ENCODE assay signal across 8 cellular contexts in genomic region chr19:1856698-1857603, GRCh38. TPM values are rescaled to one million over a fixed set of nuclear protein-coding genes. Genes with fewer than 3 reads are reported as not detected.
DNase-seq lines count a peak whose midpoint lies in the region; ATAC-seq, FAIRE-seq and TF ChIP-seq lines count a peak whose summit lies in the region.

No MANE protein-coding gene starts in this region.

- H3K23ac ChIP-seq in H1 (ENCODE audit: insufficient read length): no peak overlapping the region

- H3K18ac ChIP-seq in H1 (ENCODE audit: extremely low read depth, low read length): peak overlapping the region; percentile 78

- peak overlapping the region; percentile 67 to 95 for H3K4me2 ChIP-seq in H1 (ENCODE audit: insufficient read depth in 1 of 2, low read depth in 2 of 2, low read length in 2 of 2)

- peaks cover 0 to 10% (median 5%) of the 10 kb centered on the region in 4 experiments; a peak in 5 of 7 replicates for H3K27me3 ChIP-seq in H1 (replicated peaks in 1 of 4; ENCODE audit: control insufficient read depth in 3 of 4, extremely low read depth in 1 of 4, insufficient read depth in 3 of 4, low read length in 3 of 4)
- H3K27me3 ChIP-seq in lung (ENCODE audit: control insufficient read depth, insufficient read depth): no peaks in the 10 kb centered on the region

- H4K8ac ChIP-seq in H1 (ENCODE audit: extremely low read depth, insufficient read depth, low read length): peak overlapping the region; percentile 75

- FAIRE-seq in H1 (lab: Jason Lieb, UNC): no peak

- POLR2A ChIA-PET in H1 (lab: Charles Lee; ENCODE audit: partially characterized antibody): interaction anchor here (0.6 to 1.6 kb wide), 4 partner anchors 19 to 588 kb away, joined by 3 to 4 read pairs (median 4); partner anchors contain the start of gene CIRBP

- no peak overlapping the region for H2BK20ac ChIP-seq in H1 (ENCODE audit: low read length)

- H3K4ac ChIP-seq in H1 (replicated peaks; ENCODE audit: insufficient read length, low read depth, low read length): no peak overlapping the region

- peaks cover 42 to 49% of the 10 kb centered on the region in 2 experiments for H4K20me1 ChIP-seq in H1 (replicated peaks in 1 of 2; ENCODE audit: control insufficient read depth in 1 of 2, insufficient read depth in 2 of 2, low read length in 2 of 2)

- H2BK15ac ChIP-seq in H1 (ENCODE audit: low read length): peak overlapping the region; percentile 92; the same call in 1 of the 2 replicates

- TF ChIP-seq CTCF in H1 (IDR thresholded peaks at IDR 0.05; ENCODE audit: control extremely low read depth in 1 of 3, insufficient read depth in 1 of 3, low read depth in 1 of 3, low read length in 3 of 3): no peak
- TF ChIP-seq CTCF in lung (IDR thresholded peaks at IDR 0.05; ENCODE audit: control extremely low read depth, extremely low read depth): no peak

- WGBS in H1 (ENCODE audit: extremely low coverage in 1 of 2, insufficient coverage in 1 of 2, insufficient read length in 1 of 2, insufficient replicate concordance in 2 of 2, low coverage in 1 of 2, low lambda C conversion rate in 2 of 2, missing lambda C conversion rate in 1 of 2), 2 experiments: 7% methylated on average over 21 of the region's 73 CpGs; no CpG with 5 or more reads in 1 of the 2 experiments
- WGBS in lung, 2 donors: 1 to 4% methylated on average over 42 to 73 of the region's 73 CpGs

- 0 out of 2 replicates have a peak overlapping the region, but pooled peaks have one; percentile 50 for H2BK12ac ChIP-seq in H1 (ENCODE audit: low read depth, low read length)

- H4K5ac ChIP-seq in H1 (ENCODE audit: insufficient read length, low read depth, low read length): peak overlapping the region; percentile 20

- H3K56ac ChIP-seq in H1 (replicated peaks; ENCODE audit: insufficient read length, low read depth, low read length): no peak overlapping the region

- H3K4me1 ChIP-seq in ES-I3 (ENCODE audit: insufficient read depth, low read length): peaks cover 31% of the 10 kb centered on the region; the same call in 1 of the 2 replicates
- H3K4me1 ChIP-seq in H1 (replicated peaks in 1 of 4; ENCODE audit: control insufficient read depth in 3 of 4, insufficient read depth in 4 of 4, low read length in 3 of 4): peaks cover 0 to 74% (median 59%) of the 10 kb centered on the region in 4 experiments; a peak in 6 of 7 replicates
- H3K4me1 ChIP-seq in lung (ENCODE audit: control insufficient read depth in 2 of 2, insufficient read depth in 2 of 2, low read length in 2 of 2): peaks cover 5 to 57% of the 10 kb centered on the region in 2 donors

- H3K27ac ChIP-seq in H1 (ENCODE audit: low read depth, low read length) (no peak overlapping the region), lung (ENCODE audit: low read depth in 1 of 2, low read length in 1 of 2) (peak overlapping the region; percentile 73 to 94)

- peak overlapping the region; percentile 52 for H3K4me3 ChIP-seq in Jurkat, Clone E6-1 (ENCODE audit: low read length)
- H3K4me3 ChIP-seq in H1 (ENCODE audit: extremely low read depth in 1 of 4, insufficient read depth in 2 of 4, low read depth in 3 of 4, low read length in 4 of 4): peak overlapping the region; percentile 35 to 70 (median 42)
- peak overlapping the region; percentile 25 for H3K4me3 ChIP-seq in lung

- CTCF ChIA-PET in H1 (lab: Charles Lee; ENCODE audit: partially characterized antibody): interaction anchor here (0.6 to 2.5 kb wide), 15 partner anchors 7 to 617 kb away, joined by 3 to 18 read pairs (median 5); partner anchors contain the start of gene REXO1

- peaks cover 19% of the 10 kb centered on the region for H3K79me1 ChIP-seq in H1 (ENCODE audit: low read depth, low read length)

- DNase-seq in Jurkat, Clone E6-1 (ENCODE audit: low read depth, low spot score): no peak
- DNase-seq in activated CD4-positive, alpha-beta T cell treated with anti-CD3 and anti-CD28 coated beads for 4 hours: peak; percentile 63 to 72
- DNase-seq in H1 (ENCODE audit: low read depth in 1 of 2, low spot score in 2 of 2): peak in 1 of 2 experiments; percentile 76
- DNase-seq in lung (ENCODE audit: low spot score): peak; percentile 85
- DNase-seq in stimulated activated naive CD4-positive, alpha-beta T cell treated with Interleukin-2 at 50 U/mL for 16 hours (lab: John Stamatoyannopoulos, UW): peak; percentile 48

- no peak overlapping the region for H3K14ac ChIP-seq in H1 (ENCODE audit: insufficient read length)

- H3K79me2 ChIP-seq in H1 (ENCODE audit: control insufficient read depth in 1 of 2, insufficient read depth in 2 of 2, low read length in 2 of 2): peaks cover 13 to 68% of the 10 kb centered on the region in 2 experiments; a peak in 3 of 4 replicates

- TF ChIP-seq EP300 in H1 (IDR thresholded peaks at IDR 0.05; ENCODE audit: borderline replicate concordance in 1 of 2, low read depth in 2 of 2, low read length in 2 of 2): no peak

- ATAC-seq in lung (ENCODE audit: insufficient read depth, low FRiP score) (peak; percentile 38), GM18502 (IDR thresholded peaks at IDR 0.05; ENCODE audit: poor library complexity, unreplicated experiment) (no peak), GM21515 (IDR thresholded peaks at IDR 0.05; ENCODE audit: unreplicated experiment) (no peak)

- H2BK5ac ChIP-seq in H1 (ENCODE audit: low read depth, low read length): peak overlapping the region; percentile 71; the same call in 1 of the 2 replicates

- H2AK5ac ChIP-seq in H1 (ENCODE audit: low read depth, low read length): peak overlapping the region; percentile 75; the same call in 1 of the 2 replicates

- H2BK120ac ChIP-seq in H1 (replicated peaks; ENCODE audit: low read depth, low read length): no peak overlapping the region

- peak overlapping the region; percentile 85 for H4K91ac ChIP-seq in H1 (replicated peaks; ENCODE audit: insufficient read length, low read length)

- TF ChIP-seq POLR2A in H1 (IDR thresholded peaks at IDR 0.05; ENCODE audit: control extremely low read depth in 1 of 2, low read depth in 2 of 2, low read length in 2 of 2): no peak

- peaks cover 11% of the 10 kb centered on the region; the same call in 1 of the 2 replicates for H3K23me2 ChIP-seq in H1 (ENCODE audit: low read depth, low read length)

- no peaks in the 10 kb centered on the region for H3K9me3 ChIP-seq in ES-I3 (ENCODE audit: control insufficient read depth, insufficient read depth, low read length)
- no peaks in the 10 kb centered on the region for H3K9me3 ChIP-seq in H1 (ENCODE audit: insufficient read depth in 2 of 2, low read depth in 1 of 2, low read length in 1 of 2)
- H3K9me3 ChIP-seq in lung (ENCODE audit: control insufficient read depth in 2 of 2, insufficient read depth in 1 of 2, low read length in 1 of 2): no peaks in the 10 kb centered on the region

- peak overlapping the region; percentile 66 for H3K9ac ChIP-seq in ES-I3 (ENCODE audit: low read depth, low read length)
- peak overlapping the region in 3 of 4 experiments; percentile 13 to 45 (median 31); a peak in 4 of 7 replicates for H3K9ac ChIP-seq in H1 (replicated peaks in 1 of 4; ENCODE audit: extremely low read depth in 1 of 4, low read depth in 3 of 4, low read length in 3 of 4)

- no peak for TF ChIP-seq RAD21 in H1 (IDR thresholded peaks at IDR 0.05 in 1 of 2, conservative IDR thresholded peaks at IDR 0.05 in 1 of 2; ENCODE audit: low read depth in 2 of 2, low read length in 2 of 2)

- no peak overlapping the region for H2AFZ ChIP-seq in H1 (ENCODE audit: low read length)

- no peaks in the 10 kb centered on the region for H3K36me3 ChIP-seq in ES-I3 (ENCODE audit: insufficient read depth, low read length)
- H3K36me3 ChIP-seq in H1 (ENCODE audit: control insufficient read depth in 2 of 4, insufficient read depth in 4 of 4, low read length in 3 of 4): no peaks in the 10 kb centered on the region
- H3K36me3 ChIP-seq in lung (ENCODE audit: control insufficient read depth in 2 of 2, insufficient read depth in 2 of 2, low read length in 2 of 2): peaks cover 0 to 3% of the 10 kb centered on the region in 2 donors

RNA-seq across cellular contexts. Expression of gene KLF16, which starts 6.4 kb away (rescaled TPM):
- polyA plus RNA-seq in Jurkat, Clone E6-1 (2012; ENCODE audit: insufficient read depth, insufficient read length): 17.6 TPM
- total RNA-seq in H1 (2021; fragmentation: NEBNext Ultra II Directional; extraction: Animal tissue kit (Norgen Biotek cat#: 25700)): 45.9 and 53.2 TPM in 2 replicates
- 14.3 and 44.7 TPM in 2 replicates for polyA plus RNA-seq in H1 (2011; rRNA removed)
- polyA plus RNA-seq in H1 (2011; cell fraction: cytosol; rRNA removed): 15.0 TPM
- 29.0 TPM for polyA plus RNA-seq in H1 (2011; cell fraction: nucleus; rRNA removed)
- polyA plus RNA-seq in H1 (2012, experiment 1 of 2): 15.6 to 26.7 TPM (median 23.8 TPM) in 4 replicates
- polyA plus RNA-seq in H1 (2012, experiment 2 of 2): 21.5 TPM
- polyA plus RNA-seq in H1 (2013, experiment 1 of 2): 27.2 TPM
- polyA plus RNA-seq in H1 (2013, experiment 2 of 2): 28.5 TPM
- 1.1 and 2.2 TPM in 2 replicates for polyA minus RNA-seq in H1 (2011; rRNA and poly(A)+ RNA removed)
- polyA minus RNA-seq in H1 (2011; cell fraction: cytosol; rRNA and poly(A)+ RNA removed): 32.1 TPM
- 10.4 TPM for polyA minus RNA-seq in H1 (2011; cell fraction: nucleus; rRNA and poly(A)+ RNA removed)
- 10 to 100 TPM in 1 of 2 donors, 1 to 10 TPM in 1; 3.3 to 25.6 TPM for total RNA-seq in lung
- polyA plus RNA-seq in lung: 10 to 100 TPM; 13.8 to 17.8 TPM

RNA-seq across cellular contexts. Expression of gene REXO1, which starts 8.7 kb away (rescaled TPM):
- 27.1 TPM for polyA plus RNA-seq in Jurkat, Clone E6-1 (2012; ENCODE audit: insufficient read depth, insufficient read length)
- 42.4 and 44.3 TPM in 2 replicates for total RNA-seq in H1 (2021; fragmentation: NEBNext Ultra II Directional; extraction: Animal tissue kit (Norgen Biotek cat#: 25700))
- polyA plus RNA-seq in H1 (2011; rRNA removed): 44.3 and 69.6 TPM in 2 replicates
- polyA plus RNA-seq in H1 (2011; cell fraction: cytosol; rRNA removed): 21.3 TPM
- 69.2 TPM for polyA plus RNA-seq in H1 (2011; cell fraction: nucleus; rRNA removed)
- polyA plus RNA-seq in H1 (2012, experiment 1 of 2): 35.1 to 44.9 TPM (median 43.7 TPM) in 4 replicates
- 33.4 TPM for polyA plus RNA-seq in H1 (2012, experiment 2 of 2)
- polyA plus RNA-seq in H1 (2013, experiment 1 of 2): 22.8 TPM
- 21.3 TPM for polyA plus RNA-seq in H1 (2013, experiment 2 of 2)
- polyA minus RNA-seq in H1 (2011; rRNA and poly(A)+ RNA removed): 18.8 and 19.5 TPM in 2 replicates
- polyA minus RNA-seq in H1 (2011; cell fraction: cytosol; rRNA and poly(A)+ RNA removed): 24.8 TPM
- polyA minus RNA-seq in H1 (2011; cell fraction: nucleus; rRNA and poly(A)+ RNA removed): 20.1 TPM
- total RNA-seq in lung: 10 to 100 TPM; 15.6 to 40.3 TPM
- 10 to 100 TPM; 22.3 to 32.0 TPM for polyA plus RNA-seq in lung

RNA-seq across cellular contexts. Expression of gene ABHD17A, which starts 28.3 kb away (rescaled TPM):
- polyA plus RNA-seq in Jurkat, Clone E6-1 (2012; ENCODE audit: insufficient read depth, insufficient read length): 78.0 TPM
- total RNA-seq in H1 (2021; fragmentation: NEBNext Ultra II Directional; extraction: Animal tissue kit (Norgen Biotek cat#: 25700)): 41.2 and 45.3 TPM in 2 replicates
- polyA plus RNA-seq in H1 (2011; rRNA removed) (87.4 and 98.0 TPM in 2 replicates), lung (100 to 1,000 TPM in 1 of 2 donors, 10 to 100 TPM in 1; 97.0 to 110 TPM)
- 60.4 TPM for polyA plus RNA-seq in H1 (2011; cell fraction: cytosol; rRNA removed)
- 86.1 TPM for polyA plus RNA-seq in H1 (2011; cell fraction: nucleus; rRNA removed)
- 15.8 to 35.0 TPM (median 33.1 TPM) in 4 replicates for polyA plus RNA-seq in H1 (2012, experiment 1 of 2)
- 33.7 TPM for polyA plus RNA-seq in H1 (2012, experiment 2 of 2)
- polyA plus RNA-seq in H1 (2013, experiment 1 of 2): 35.1 TPM
- 34.7 TPM for polyA plus RNA-seq in H1 (2013, experiment 2 of 2)
- polyA minus RNA-seq in H1 (2011; rRNA and poly(A)+ RNA removed): 8.1 and 11.4 TPM in 2 replicates
- polyA minus RNA-seq in H1 (2011; cell fraction: cytosol; rRNA and poly(A)+ RNA removed): 24.5 TPM
- 18.1 TPM for polyA minus RNA-seq in H1 (2011; cell fraction: nucleus; rRNA and poly(A)+ RNA removed)
- 10 to 100 TPM; 68.8 to 84.9 TPM for total RNA-seq in lung

RNA-seq across cellular contexts. Expression of gene ATP8B3, which starts 44.9 kb away (rescaled TPM):
- polyA plus RNA-seq in Jurkat, Clone E6-1 (2012; ENCODE audit: insufficient read depth, insufficient read length): 19.0 TPM
- total RNA-seq in H1 (2021; fragmentation: NEBNext Ultra II Directional; extraction: Animal tissue kit (Norgen Biotek cat#: 25700)): 2.9 and 4.1 TPM in 2 replicates
- polyA plus RNA-seq in H1 (2011; rRNA removed): 9.3 and 10.0 TPM in 2 replicates
- polyA plus RNA-seq in H1 (2011; cell fraction: cytosol; rRNA removed): 9.1 TPM
- polyA plus RNA-seq in H1 (2011; cell fraction: nucleus; rRNA removed): 19.8 TPM
- polyA plus RNA-seq in H1 (2012, experiment 1 of 2): 4.2 to 8.7 TPM (median 7.7 TPM) in 4 replicates
- polyA plus RNA-seq in H1 (2012, experiment 2 of 2): 4.7 TPM
- 5.4 TPM for polyA plus RNA-seq in H1 (2013, experiment 1 of 2)
- polyA plus RNA-seq in H1 (2013, experiment 2 of 2): 4.9 TPM
- polyA minus RNA-seq in H1 (2011; rRNA and poly(A)+ RNA removed): 4.7 and 7.9 TPM in 2 replicates
- 5.4 TPM for polyA minus RNA-seq in H1 (2011; cell fraction: cytosol; rRNA and poly(A)+ RNA removed)
- 5.2 TPM for polyA minus RNA-seq in H1 (2011; cell fraction: nucleus; rRNA and poly(A)+ RNA removed)
- 1 to 10 TPM; 2.2 to 2.4 TPM for total RNA-seq in lung
- 1 to 10 TPM in 1 of 2 donors, under 1 TPM in 1; 0.69 to 1.3 TPM for polyA plus RNA-seq in lung

RNA-seq across cellular contexts. Expression of gene ADAT3, which starts 48.2 kb away (rescaled TPM):
- polyA plus RNA-seq in Jurkat, Clone E6-1 (2012; ENCODE audit: insufficient read depth, insufficient read length): 3.6 TPM
- total RNA-seq in H1 (2021; fragmentation: NEBNext Ultra II Directional; extraction: Animal tissue kit (Norgen Biotek cat#: 25700)): 10.2 and 10.8 TPM in 2 replicates
- 5.4 and 9.8 TPM in 2 replicates for polyA plus RNA-seq in H1 (2011; rRNA removed)
- 3.8 TPM for polyA plus RNA-seq in H1 (2011; cell fraction: cytosol; rRNA removed)
- polyA plus RNA-seq in H1 (2011; cell fraction: nucleus; rRNA removed): 8.3 TPM
- 2.4 to 6.3 TPM (median 5.5 TPM) in 4 replicates for polyA plus RNA-seq in H1 (2012, experiment 1 of 2)
- 4.1 TPM for polyA plus RNA-seq in H1 (2012, experiment 2 of 2)
- 7.0 TPM for polyA plus RNA-seq in H1 (2013, experiment 1 of 2)
- polyA plus RNA-seq in H1 (2013, experiment 2 of 2): 6.6 TPM
- polyA minus RNA-seq in H1 (2011; rRNA and poly(A)+ RNA removed): 1.0 TPM in 1 of 2 replicates, not detected in the other
- 7.4 TPM for polyA minus RNA-seq in H1 (2011; cell fraction: cytosol; rRNA and poly(A)+ RNA removed)
- 7.8 TPM for polyA minus RNA-seq in H1 (2011; cell fraction: nucleus; rRNA and poly(A)+ RNA removed)
- 10 to 100 TPM in 1 of 2 donors, 1 to 10 TPM in 1; 4.0 to 11.9 TPM for total RNA-seq in lung
- polyA plus RNA-seq in lung: 1 to 10 TPM; 6.4 to 7.2 TPM
